15 cellular contexts compared by ENCODE assay signal in genomic region chr5:142048272-142048671, GRCh38. TPM values are rescaled to one million over a fixed set of nuclear protein-coding genes. Genes with fewer than 3 reads are reported as not detected.
DNase-seq lines count a peak whose midpoint lies in the region; ATAC-seq, FAIRE-seq and TF ChIP-seq lines count a peak whose summit lies in the region.
"Had no signal": no experiment of that assay in that cellular context is flagged by ENCODE, and none has a peak within 500 bp of the region (broad histone marks: within the 10 kb centered on the region; RNA-seq: fewer than 3 reads in every experiment).

No MANE protein-coding gene starts in this region.

- DNase-seq in ELF-1 (ENCODE audit: low read depth, low spot score), result peak; percentile 43
- DNase-seq in Karpas-422, result peak; percentile 26
- no peak for DNase-seq in epithelial cell of esophagus (ENCODE audit: low read depth)
- DNase-seq in neuronal stem cell (ENCODE audit: low spot score), result no peak
- DNase-seq in GM12892 (ENCODE audit: insufficient read length), result no peak
- no peak for DNase-seq in GM19240 (ENCODE audit: insufficient read length, low spot score)
- no peak for DNase-seq in ovary
- DNase-seq: CD8-positive, alpha-beta T cell; KBM-7; NCI-H1417 treated with DMSO at 0.1 percent for 48 hours; NCI-H1930 had no signal

- H3K79me2 ChIP-seq in Karpas-422 (ENCODE audit: low read length), result no peaks in the 10 kb centered on the region

- no peaks in the 10 kb centered on the region for H3K27me3 ChIP-seq in Karpas-422 (ENCODE audit: low read length)
- no peaks in the 10 kb centered on the region for H3K27me3 ChIP-seq in neuronal stem cell (ENCODE audit: control insufficient read depth in 3 of 3, insufficient read depth in 3 of 3, low read depth in 1 of 3, low read length in 3 of 3)
- no peaks in the 10 kb centered on the region for H3K27me3 ChIP-seq in ovary
- H3K27me3 ChIP-seq: BLaER1 had no signal

- peak; percentile 24 for TF ChIP-seq CTCF in epithelial cell of esophagus (IDR thresholded peaks at IDR 0.05; ENCODE audit: insufficient read depth, low read depth, low read length, missing control alignments)
- TF ChIP-seq CTCF in ovary (IDR thresholded peaks at IDR 0.05), result no peak

- H3K36me3 ChIP-seq in Karpas-422 (ENCODE audit: insufficient read depth, low read length), result no peaks in the 10 kb centered on the region
- no peaks in the 10 kb centered on the region for H3K36me3 ChIP-seq in neuronal stem cell (replicated peaks in 1 of 2; ENCODE audit: control insufficient read depth in 2 of 2, insufficient read depth in 2 of 2, low read length in 2 of 2)
- H3K36me3 ChIP-seq in ovary, result no peaks in the 10 kb centered on the region
- H3K36me3 ChIP-seq: BLaER1, SJSA1 had no signal

- no peak for TF ChIP-seq EP300 in ovary (IDR thresholded peaks at IDR 0.05)

- H4K91ac ChIP-seq in neuronal stem cell (ENCODE audit: low read depth, low read length, poor library complexity), result no peak overlapping the region

- H3K27ac ChIP-seq in Karpas-422 (ENCODE audit: low read length) (no peak overlapping the region), neuronal stem cell (replicated peaks; ENCODE audit: low read length) (no peak overlapping the region), ovary (no peak overlapping the region)
- H3K27ac ChIP-seq: BLaER1, SJSA1 had no signal

- no peak overlapping the region for H3K14ac ChIP-seq in neuronal stem cell (ENCODE audit: low read length)

- no CpG with 5 or more reads among the region's 7 CpGs for WGBS in neuronal stem cell (ENCODE audit: extremely low coverage in 2 of 2, insufficient read length in 2 of 2, insufficient replicate concordance in 1 of 2), 2 donors
- 62 to 65% (median 64%) methylated on average over 7 of the region's 7 CpGs for WGBS in ovary, 3 donors

- ATAC-seq in GM18867 (IDR thresholded peaks at IDR 0.05; ENCODE audit: unreplicated experiment), result no peak
- ATAC-seq: CD8-positive, alpha-beta T cell; Panc1 had no signal

- no peak overlapping the region for H3K9ac ChIP-seq in Karpas-422 (ENCODE audit: low read length)
- H3K9ac ChIP-seq in neuronal stem cell (ENCODE audit: low read depth, low read length, poor library complexity), result no peak overlapping the region
- H3K9ac ChIP-seq: BLaER1 had no signal

- intact Hi-C loops in ovary (cut with DNase I), result no loop called here

- no peaks in the 10 kb centered on the region for H4K20me1 ChIP-seq in Karpas-422 (ENCODE audit: insufficient read depth, low read depth, low read length)
- H4K20me1 ChIP-seq: BLaER1 had no signal

- H3K23ac ChIP-seq in neuronal stem cell (ENCODE audit: low read depth, low read length, poor library complexity), result no peak overlapping the region

- FAIRE-seq in GM12892 (lab: Jason Lieb, UNC), result no peak

- H3K4me2 ChIP-seq in Karpas-422 (ENCODE audit: low read depth, low read length, poor library complexity, severe bottlenecking) (no peak overlapping the region), neuronal stem cell (ENCODE audit: insufficient read depth, low read length, poor library complexity, severe bottlenecking) (no peak overlapping the region)
- H3K4me2 ChIP-seq: BLaER1 had no signal

- H2BK120ac ChIP-seq in neuronal stem cell (ENCODE audit: low read depth, low read length), result no peak overlapping the region

- no peaks in the 10 kb centered on the region for H3K79me1 ChIP-seq in neuronal stem cell (ENCODE audit: low read depth, low read length)

- H2BK12ac ChIP-seq in neuronal stem cell (ENCODE audit: low read length), result no peak overlapping the region

- H3K9me2 ChIP-seq in Karpas-422 (replicated peaks; ENCODE audit: insufficient read depth, low read length), result no peaks in the 10 kb centered on the region

- H2AK5ac ChIP-seq in neuronal stem cell (ENCODE audit: low read depth, low read length), result no peak overlapping the region

- H3K4ac ChIP-seq in neuronal stem cell (ENCODE audit: low read length), result no peak overlapping the region

- TF ChIP-seq POLR2A in GM12892 (IDR thresholded peaks at IDR 0.05; ENCODE audit: low read depth, low read length) (no peak), ovary (IDR thresholded peaks at IDR 0.05) (no peak)

- H3K9me3 ChIP-seq in Karpas-422 (ENCODE audit: low read length), result no peaks in the 10 kb centered on the region
- H3K9me3 ChIP-seq in neuronal stem cell (replicated peaks in 1 of 2; ENCODE audit: control insufficient read depth in 2 of 2, insufficient read depth in 1 of 2, low read depth in 1 of 2, low read length in 2 of 2), result no peaks in the 10 kb centered on the region
- no peaks in the 10 kb centered on the region for H3K9me3 ChIP-seq in ovary
- H3K9me3 ChIP-seq: SJSA1 had no signal

- no peak overlapping the region for H3K18ac ChIP-seq in neuronal stem cell (ENCODE audit: low read length)

- H2AFZ ChIP-seq in Karpas-422 (ENCODE audit: low read length), result no peak overlapping the region
- H2AFZ ChIP-seq in neuronal stem cell (ENCODE audit: low read length), result peak overlapping the region; percentile 37

- H4K8ac ChIP-seq in neuronal stem cell (ENCODE audit: low read depth, low read length), result no peak overlapping the region

- H2BK15ac ChIP-seq in neuronal stem cell (ENCODE audit: low read length), result no peak overlapping the region

- H3K4me3 ChIP-seq in Karpas-422 (ENCODE audit: low read length), result no peak overlapping the region
- H3K4me3 ChIP-seq in epithelial cell of esophagus (ENCODE audit: low read length), result no peak overlapping the region
- no peak overlapping the region for H3K4me3 ChIP-seq in neuronal stem cell (ENCODE audit: low read length in 2 of 2)
- no peak overlapping the region for H3K4me3 ChIP-seq in ovary
- H3K4me3 ChIP-seq: BLaER1, SJSA1 had no signal

- H2BK5ac ChIP-seq in neuronal stem cell (ENCODE audit: low read length), result no peak overlapping the region

- H3K4me1 ChIP-seq in Karpas-422 (ENCODE audit: low read length) (peaks cover 2% of the 10 kb centered on the region), neuronal stem cell (ENCODE audit: control insufficient read depth in 2 of 2, insufficient read depth in 1 of 2, low read depth in 1 of 2, low read length in 2 of 2) (peaks cover 0 to 2% of the 10 kb centered on the region in 2 donors), ovary (ENCODE audit: insufficient read depth) (no peaks in the 10 kb centered on the region)
- H3K4me1 ChIP-seq: BLaER1 had no signal

RNA-seq across cellular contexts. Expression of gene GNPDA1, which starts 35.4 kb away (rescaled TPM):
- total RNA-seq in Karpas-422 (2014; rRNA removed; shearing (Covaris generic); ENCODE audit: low replicate concordance), result 45.0 and 50.5 TPM in 2 replicates
- 83.7 TPM for polyA plus RNA-seq in neuronal stem cell (2013, experiment 1 of 2)
- 84.0 TPM for polyA plus RNA-seq in neuronal stem cell (2013, experiment 2 of 2)
- polyA plus RNA-seq in GM12892 (2012; ENCODE audit: missing spikeins), result 14.4 TPM
- 10 to 100 TPM; 20.3 to 40.9 (median 35.1) TPM for total RNA-seq in ovary
- 100 to 1,000 TPM in 1 of 2 donors, 10 to 100 TPM in 1; 23.2 to 108 TPM for polyA plus RNA-seq in ovary

Comparison
In these comparisons a context has a peak if more than half of its experiments do, and no peak if none do; other contexts are left out.
1. DNase-seq: peak in ELF-1 (single experiment) and Karpas-422 (single experiment); none in epithelial cell of esophagus (single experiment), neuronal stem cell (single experiment), GM12892 (single experiment), GM19240 (single experiment) and ovary (0 of 5).